Comparison of ENCODE assay signal across 28 cellular contexts in genomic region chr15:53310709-53311108, GRCh38.
"Had no signal": no experiment of that assay in that cellular context is flagged by ENCODE, and none has a peak within 500 bp of the region (broad histone marks: within the 10 kb centered on the region; RNA-seq: fewer than 3 reads in every experiment).

No MANE protein-coding gene starts in this region.

- H3K27ac ChIP-seq: colonic mucosa, coronary artery, dorsolateral prefrontal cortex, epithelial cell of prostate, esophagus muscularis mucosa, esophagus squamous epithelium, foreskin keratinocyte, gastrocnemius medialis, gastroesophageal sphincter, heart left ventricle, heart right ventricle had no signal

- H3K4me3 ChIP-seq: colonic mucosa, coronary artery, dorsolateral prefrontal cortex, esophagus muscularis mucosa, esophagus squamous epithelium, gastrocnemius medialis, gastroesophageal sphincter, heart left ventricle, heart right ventricle had no signal

- FAIRE-seq: colon, endometrium, endothelial cell of umbilical vein, frontal cortex had no signal

- H3K4me1 ChIP-seq: colonic mucosa, esophagus muscularis mucosa, esophagus squamous epithelium, foreskin keratinocyte, gastroesophageal sphincter, heart left ventricle, heart right ventricle had no signal

- H3K9me3 ChIP-seq: colonic mucosa, esophagus muscularis mucosa, esophagus squamous epithelium, gastrocnemius medialis, gastroesophageal sphincter, heart left ventricle, heart right ventricle had no signal

- H3K36me3 ChIP-seq: colonic mucosa, esophagus muscularis mucosa, esophagus squamous epithelium, gastrocnemius medialis, gastroesophageal sphincter, heart left ventricle, heart right ventricle had no signal

- H3K27me3 ChIP-seq: colonic mucosa, esophagus muscularis mucosa, foreskin keratinocyte, gastrocnemius medialis, heart left ventricle had no signal

- DNase-seq: colonic mucosa; cortex of kidney; dermis blood vessel endothelial cell; dorsolateral prefrontal cortex; effector CD4-positive, alpha-beta T cell; effector CD8-positive, alpha-beta T cell; effector memory CD4-positive, alpha-beta T cell; effector memory CD8-positive, alpha-beta T cell; endodermal cell; erythroblast; esophagus squamous epithelium; foreskin fibroblast; foreskin keratinocyte; foreskin melanocyte; gastrocnemius medialis; glutamatergic neuron; head of caudate nucleus; heart left ventricle; heart right ventricle had no signal

- ATAC-seq: effector memory CD8-positive, alpha-beta T cell; esophagus mucosa; foreskin keratinocyte; gastrocnemius medialis; gastroesophageal sphincter; heart left ventricle; heart right ventricle had no signal
